In the genomic region with DNA sequence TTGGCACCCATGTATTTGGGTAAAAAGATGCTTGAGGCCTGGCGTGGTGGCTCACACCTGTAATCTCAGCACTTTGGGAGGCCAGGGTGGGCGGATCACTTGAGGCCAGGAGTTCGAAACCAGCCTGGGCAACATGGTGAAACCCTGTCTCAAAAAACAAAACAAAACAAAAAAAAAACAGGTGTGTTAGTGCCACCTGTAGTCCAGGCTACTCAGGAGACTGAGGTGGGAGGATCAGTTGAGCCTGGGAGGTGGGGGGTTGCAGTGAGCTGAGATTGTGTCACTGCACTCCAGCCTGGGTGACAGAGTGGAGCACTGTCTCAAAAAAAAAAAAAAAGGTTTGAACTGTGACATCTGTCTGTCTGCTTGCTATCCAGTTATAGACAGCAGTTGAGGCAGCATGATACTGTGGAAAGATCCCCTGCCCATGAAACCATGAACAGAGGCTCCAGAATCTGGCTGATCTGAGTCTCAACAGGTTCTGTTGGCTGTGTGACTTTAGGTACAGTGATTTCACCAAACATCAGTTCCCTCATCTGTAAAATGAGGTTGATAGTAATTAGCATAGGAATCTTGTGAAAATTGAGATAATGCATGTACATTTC, we compare ENCODE assay signal across 16 cellular contexts. TPM values are rescaled to one million over a fixed set of nuclear protein-coding genes. Genes with fewer than 3 reads are reported as not detected.
DNase-seq lines count a peak whose midpoint lies in the region; ATAC-seq, FAIRE-seq and TF ChIP-seq lines count a peak whose summit lies in the region.
"Had no signal": no experiment of that assay in that cellular context is flagged by ENCODE, and none has a peak within 500 bp of the region (broad histone marks: within the 10 kb centered on the region; RNA-seq: fewer than 3 reads in every experiment).

No MANE protein-coding gene starts in this region.

- no peak overlapping the region for H3K9ac ChIP-seq in HepG2 (ENCODE audit: insufficient read depth, low read depth, low read length)
- no peak overlapping the region for H3K9ac ChIP-seq in SU-DHL-6 (ENCODE audit: low read length)

- H3K9me2 ChIP-seq in SU-DHL-6 (replicated peaks; ENCODE audit: insufficient read depth, low read length): no peaks in the 10 kb centered on the region

- H3K4me1 ChIP-seq in HepG2 (ENCODE audit: insufficient read depth, low read length) (peaks cover 78% of the 10 kb centered on the region), right lobe of liver (peaks cover 0 to 66% (median 16%) of the 10 kb centered on the region in 4 donors)

- H3K27ac ChIP-seq in HepG2 (ENCODE audit: extremely low read length, insufficient read depth, low read length) (no peak overlapping the region), right lobe of liver (no peak overlapping the region), SU-DHL-6 (ENCODE audit: low read depth, low read length) (no peak overlapping the region)
- H3K27ac ChIP-seq: lower lobe of right lung had no signal

- CTCF ChIA-PET in HepG2 (lab: Yijun Ruan, JAX; ENCODE audit: low intra/inter-chr PET ratio, low total read pairs): no interaction called here

- in situ Hi-C loops in HepG2 (cut with HindIII; ENCODE audit: extremely low pct_ligation_motif_present, low pct_unique_long_range_greater_than_20kb): no loop called here

- TF ChIP-seq EP300 in HepG2 (IDR thresholded peaks at IDR 0.05; ENCODE audit: low read depth in 2 of 2, low read length in 2 of 2) (no peak), HepG2 (CRISPR knock-in tag; IDR thresholded peaks at IDR 0.05; ENCODE audit: borderline replicate concordance) (no peak)

- no peak for TF ChIP-seq CTCF in HepG2 (CRISPR knock-in tag; IDR thresholded peaks at IDR 0.05)
- no peak for TF ChIP-seq CTCF in right lobe of liver (IDR thresholded peaks at IDR 0.05)
- TF ChIP-seq CTCF in SU-DHL-6 (IDR thresholded peaks at IDR 0.05; ENCODE audit: insufficient read depth, low read length, poor library complexity, severe bottlenecking): no peak
- no peak for TF ChIP-seq CTCF in glutamatergic neuron (IDR thresholded peaks at IDR 0.05; ENCODE audit: partially characterized antibody, unreplicated experiment)

- H3K27me3 ChIP-seq in HepG2 (ENCODE audit: control insufficient read depth in 1 of 2, insufficient read depth in 2 of 2, low read length in 2 of 2) (no peaks in the 10 kb centered on the region; a peak in 1 of 5 replicates), right lobe of liver (no peaks in the 10 kb centered on the region), SU-DHL-6 (ENCODE audit: low read length) (no peaks in the 10 kb centered on the region)

- H3K79me2 ChIP-seq in HepG2 (ENCODE audit: insufficient read depth, low read length) (peaks cover 98% of the 10 kb centered on the region), SU-DHL-6 (ENCODE audit: insufficient read depth, low read length) (peaks cover 97% of the 10 kb centered on the region)

- no peaks in the 10 kb centered on the region for H3K36me3 Mint-ChIP-seq in glutamatergic neuron (ENCODE audit: unreplicated experiment)

- H3K4me2 ChIP-seq in HepG2 (ENCODE audit: low read depth, low read length) (no peak overlapping the region; the same call in 1 of the 2 replicates), SU-DHL-6 (ENCODE audit: low read depth, low read length, poor library complexity, severe bottlenecking) (peak overlapping the region; percentile 92)

- no peak for FAIRE-seq in HepG2 (lab: Jason Lieb, UNC)

- DNase-seq in HepG2 (ENCODE audit: low spot score) (no peak), right lobe of liver (no peak), glutamatergic neuron (no peak), UCSD-AML1 (lab: John Stamatoyannopoulos, UW; ENCODE audit: unreplicated experiment) (no peak), NCI-H1694 (lab: John Stamatoyannopoulos, UW) (no peak), GOT3 (lab: John Stamatoyannopoulos, UW) (no peak)
- DNase-seq: activated CD4-positive, alpha-beta T cell treated with anti-CD3 and anti-CD28 coated beads, Interleukin-2, amount 50 U/mL, for 48 hours; activated effector memory CD4-positive, alpha-beta T cell treated with anti-CD3 and anti-CD28 coated beads, Interleukin-2, amount 50 U/mL, for 16 hours; lower lobe of right lung; MV-4-11; NCI-H2029 treated with DMSO at 0.1 percent for 48 hours; NCI-H510A; nephron progenitor cell had no signal

- no TSS peak for BruUV-seq in HepG2 (replicated peaks; lab: Mats Ljungman, UMichigan)

- H3K36me3 ChIP-seq in HepG2 (replicated peaks in 1 of 2; ENCODE audit: control insufficient read depth in 1 of 2, insufficient read depth in 2 of 2, low read length in 2 of 2) (0 out of 5 replicates have a peak, but pooled peaks cover 0 to 4% of the 10 kb centered on the region in 2 experiments), right lobe of liver (no peaks in the 10 kb centered on the region), SU-DHL-6 (ENCODE audit: low read length) (no peaks in the 10 kb centered on the region)
- H3K36me3 ChIP-seq: lower lobe of right lung had no signal

- 93% methylated on average over 3 of the region's 3 CpGs for WGBS in HepG2 (ENCODE audit: low lambda C conversion rate)
- 95% methylated on average over 3 of the region's 3 CpGs for WGBS in right lobe of liver (ENCODE audit: insufficient coverage, low coverage, low lambda C conversion rate, missing lambda C conversion rate)

- H4K20me1 ChIP-seq in HepG2 (ENCODE audit: insufficient read depth, low read length) (peaks cover 88% of the 10 kb centered on the region), SU-DHL-6 (ENCODE audit: low read depth, low read length) (peaks cover 62% of the 10 kb centered on the region)

- H3K4me3 Mint-ChIP-seq in glutamatergic neuron (ENCODE audit: unreplicated experiment): peak overlapping the region; percentile 63
- H3K4me3 Mint-ChIP-seq: dendritic cell treated with granulocyte-macrophage colony-stimulating factor and Interleukin-4, amounts not matched to agents 40 ng/mL and 50 ng/mL, for 4 days; nephron progenitor cell had no signal

- H3K4me1 Mint-ChIP-seq in glutamatergic neuron (ENCODE audit: low read depth, unreplicated experiment): peaks cover 46% of the 10 kb centered on the region

- peaks cover 11% of the 10 kb centered on the region for H3F3A ChIP-seq in SU-DHL-6 (ENCODE audit: insufficient read depth)

- POLR2A ChIA-PET in HepG2 (lab: Yijun Ruan, JAX): no interaction called here

- H3K9me3 ChIP-seq in HepG2 (ENCODE audit: low read length): no peaks in the 10 kb centered on the region
- H3K9me3 ChIP-seq in right lobe of liver: no peaks in the 10 kb centered on the region
- H3K9me3 ChIP-seq in SU-DHL-6 (ENCODE audit: insufficient read depth, low read length): no peaks in the 10 kb centered on the region
- H3K9me3 ChIP-seq: lower lobe of right lung had no signal

- TF ChIP-seq POLR2A in HepG2 (IDR thresholded peaks at IDR 0.05; ENCODE audit: insufficient read depth in 1 of 2, low read depth in 2 of 2, low read length in 2 of 2) (no peak), right lobe of liver (IDR thresholded peaks at IDR 0.05) (no peak)

- TF ChIP-seq RAD21 in HepG2 (CRISPR knock-in tag; IDR thresholded peaks at IDR 0.05): no peak

- no peak overlapping the region for H3K4me3 ChIP-seq in HepG2 (replicated peaks in 1 of 3; ENCODE audit: insufficient read depth in 1 of 3, low read depth in 2 of 3, low read length in 3 of 3)
- H3K4me3 ChIP-seq in right lobe of liver: no peak overlapping the region
- H3K4me3 ChIP-seq in SU-DHL-6 (ENCODE audit: insufficient read depth, low read length, poor library complexity, severe bottlenecking): no peak overlapping the region
- H3K4me3 ChIP-seq: lower lobe of right lung had no signal

- H3K27ac Mint-ChIP-seq in glutamatergic neuron (ENCODE audit: unreplicated experiment): peak overlapping the region; percentile 6
- H3K27ac Mint-ChIP-seq: dendritic cell treated with granulocyte-macrophage colony-stimulating factor and Interleukin-4, amounts not matched to agents 40 ng/mL and 50 ng/mL, for 4 days; nephron progenitor cell had no signal

- ATAC-seq in HepG2 (no peak), right lobe of liver (no peak), GM18861 (IDR thresholded peaks at IDR 0.05; ENCODE audit: unreplicated experiment) (no peak)
- ATAC-seq: lower lobe of right lung had no signal

- peaks cover 6% of the 10 kb centered on the region for H3K27me3 Mint-ChIP-seq in glutamatergic neuron (ENCODE audit: unreplicated experiment)
- H3K27me3 Mint-ChIP-seq: dendritic cell treated with granulocyte-macrophage colony-stimulating factor and Interleukin-4, amounts not matched to agents 40 ng/mL and 50 ng/mL, for 4 days had no signal

- H3K9me3 Mint-ChIP-seq in glutamatergic neuron (ENCODE audit: unreplicated experiment): peaks cover 8% of the 10 kb centered on the region
- H3K9me3 Mint-ChIP-seq: dendritic cell treated with granulocyte-macrophage colony-stimulating factor and Interleukin-4, amounts not matched to agents 40 ng/mL and 50 ng/mL, for 4 days had no signal

- no peak overlapping the region for H2AFZ ChIP-seq in HepG2 (ENCODE audit: low read length)
- H2AFZ ChIP-seq in SU-DHL-6 (ENCODE audit: low read depth, low read length, severe bottlenecking): no peak overlapping the region

- intact Hi-C loops in HepG2 (cut with micrococcal nuclease; ENCODE audit: unreplicated experiment) (no loop called here), right lobe of liver (cut with DNase I) (no loop called here)

RNA-seq across cellular contexts. Expression of a gene that starts 5.7 kb away (rescaled TPM):
- total RNA-seq in HepG2 (2016; rRNA removed; fragmentation: Illumina TruSeq; extraction: Trizol) (32.7 and 34.2 TPM in 2 replicates), right lobe of liver (10 to 100 TPM; 20.6 to 32.5 (median 25.7) TPM), glutamatergic neuron (ENCODE audit: unreplicated experiment) (70.4 TPM)
- 19.1 and 19.6 TPM in 2 replicates for total RNA-seq in HepG2 (2016; cell fraction: cytosol; rRNA removed; fragmentation: Illumina TruSeq; extraction: Trizol; ENCODE audit: low read depth)
- 30.4 and 33.9 TPM in 2 replicates for total RNA-seq in HepG2 (2016; cell fraction: insoluble cytoplasmic fraction; rRNA removed; fragmentation: Illumina TruSeq; extraction: Trizol)
- 15.6 and 16.1 TPM in 2 replicates for total RNA-seq in HepG2 (2016; cell fraction: membrane; rRNA removed; fragmentation: Illumina TruSeq; extraction: Trizol)
- 54.9 and 62.8 TPM in 2 replicates for total RNA-seq in HepG2 (2016; cell fraction: nucleus; rRNA removed; fragmentation: Illumina TruSeq; extraction: Trizol)
- polyA plus RNA-seq in HepG2 (2011; rRNA removed): 24.6 and 28.2 TPM in 2 replicates
- polyA plus RNA-seq in HepG2 (2011; cell fraction: cytosol; rRNA removed): 14.9 and 16.4 TPM in 2 replicates
- 31.7 and 39.9 TPM in 2 replicates for polyA plus RNA-seq in HepG2 (2011; cell fraction: nucleus; rRNA removed)
- 10.1 and 12.5 TPM in 2 replicates for polyA plus RNA-seq in HepG2 (2012)
- 0.50 and 0.67 TPM in 2 replicates for polyA plus RNA-seq in HepG2 (2016; cell fraction: cytosol; fragmentation: Illumina TruSeq; extraction: Trizol; ENCODE audit: low read depth)
- 16.1 and 18.0 TPM in 2 replicates for polyA plus RNA-seq in HepG2 (2016; cell fraction: insoluble cytoplasmic fraction; fragmentation: Illumina TruSeq; extraction: Trizol; ENCODE audit: low read depth)
- 2.9 and 3.0 TPM in 2 replicates for polyA plus RNA-seq in HepG2 (2016; cell fraction: membrane; fragmentation: Illumina TruSeq; extraction: Trizol; ENCODE audit: low read depth)
- 25.5 and 28.0 TPM in 2 replicates for polyA plus RNA-seq in HepG2 (2016; cell fraction: nucleus; fragmentation: Illumina TruSeq; extraction: Trizol; ENCODE audit: insufficient read depth, low read depth)
- polyA minus RNA-seq in HepG2 (2011; rRNA and poly(A)+ RNA removed; ENCODE audit: low replicate concordance): 128 and 208 TPM in 2 replicates
- polyA minus RNA-seq in HepG2 (2011; cell fraction: cytosol; rRNA and poly(A)+ RNA removed): 25.3 and 30.3 TPM in 2 replicates
- polyA minus RNA-seq in HepG2 (2011; cell fraction: nucleus; rRNA and poly(A)+ RNA removed): 132 and 133 TPM in 2 replicates
